In the genomic region with DNA sequence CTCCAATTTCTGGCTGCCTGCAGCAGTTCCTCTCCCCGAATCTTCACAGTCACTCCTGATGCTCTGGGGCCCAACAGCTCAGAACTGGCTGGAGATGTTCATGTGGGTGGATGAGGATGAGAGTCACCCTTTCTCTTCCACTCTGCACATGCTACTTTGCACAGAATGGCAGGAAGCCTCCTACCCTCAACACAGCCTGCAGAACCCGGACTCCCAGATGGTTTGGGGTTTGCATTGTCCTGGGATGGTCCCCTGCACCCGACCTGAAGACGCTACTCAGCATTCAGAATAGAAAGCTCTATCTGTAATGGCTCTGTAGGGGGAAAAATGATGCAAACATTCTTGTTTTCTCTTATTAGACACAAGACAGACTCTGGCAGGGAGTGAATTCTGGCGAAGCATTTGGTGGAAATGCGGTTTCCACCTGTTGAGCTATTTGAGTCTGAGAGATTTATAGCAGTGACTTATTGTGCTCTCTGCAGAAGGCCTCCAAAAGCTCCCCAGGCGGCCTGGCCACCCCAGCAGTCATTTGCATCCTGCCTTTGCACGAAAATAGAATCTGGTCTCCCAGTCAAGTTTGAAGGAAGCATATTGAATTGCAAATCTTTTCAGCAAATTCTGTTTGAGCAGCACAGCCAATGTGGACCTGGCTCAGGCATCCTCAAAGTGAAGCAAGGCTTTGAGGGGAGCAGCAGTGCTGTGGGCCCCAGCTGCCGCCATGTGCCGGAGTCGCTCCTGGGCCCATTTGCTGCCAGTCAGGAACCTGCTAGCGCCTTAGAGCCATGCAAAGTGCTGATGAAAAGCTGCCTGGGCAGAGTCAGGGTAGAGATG, we compare ENCODE assay signal across 1 cellular context.
TF ChIP-seq lines count a peak whose summit lies in the region.

No MANE protein-coding gene starts in this region.

TF ChIP-seq in HepG2, 621 proteins besides CTCF, POLR2A, EP300 and RAD21:
- TF ChIP-seq ZNF841 (CRISPR knock-in tag; IDR thresholded peaks at IDR 0.05; ENCODE audit: borderline replicate concordance) = no peak
- TF ChIP-seq, protein P1, sequence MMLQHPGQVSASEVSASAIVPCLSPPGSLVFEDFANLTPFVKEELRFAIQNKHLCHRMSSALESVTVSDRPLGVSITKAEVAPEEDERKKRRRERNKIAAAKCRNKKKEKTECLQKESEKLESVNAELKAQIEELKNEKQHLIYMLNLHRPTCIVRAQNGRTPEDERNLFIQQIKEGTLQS (CRISPR knock-in tag; IDR thresholded peaks at IDR 0.05) = no peak
- no peak for TF ChIP-seq ARNT2 (CRISPR knock-in tag; IDR thresholded peaks at IDR 0.05; ENCODE audit: low read depth)
- no peak for TF ChIP-seq NFIC (IDR thresholded peaks at IDR 0.05; ENCODE audit: low read length)
- no peak for TF ChIP-seq MED1 (CRISPR knock-in tag; IDR thresholded peaks at IDR 0.05)
- no peak for TF ChIP-seq POLR2G (IDR thresholded peaks at IDR 0.05; ENCODE audit: low read depth, low read length)
- TF ChIP-seq ZFX (CRISPR knock-in tag; IDR thresholded peaks at IDR 0.05; ENCODE audit: low read depth) = no peak
- TF ChIP-seq ZNF367 (CRISPR knock-in tag; IDR thresholded peaks at IDR 0.05; ENCODE audit: borderline replicate concordance) = no peak
- TF ChIP-seq, protein P2, sequence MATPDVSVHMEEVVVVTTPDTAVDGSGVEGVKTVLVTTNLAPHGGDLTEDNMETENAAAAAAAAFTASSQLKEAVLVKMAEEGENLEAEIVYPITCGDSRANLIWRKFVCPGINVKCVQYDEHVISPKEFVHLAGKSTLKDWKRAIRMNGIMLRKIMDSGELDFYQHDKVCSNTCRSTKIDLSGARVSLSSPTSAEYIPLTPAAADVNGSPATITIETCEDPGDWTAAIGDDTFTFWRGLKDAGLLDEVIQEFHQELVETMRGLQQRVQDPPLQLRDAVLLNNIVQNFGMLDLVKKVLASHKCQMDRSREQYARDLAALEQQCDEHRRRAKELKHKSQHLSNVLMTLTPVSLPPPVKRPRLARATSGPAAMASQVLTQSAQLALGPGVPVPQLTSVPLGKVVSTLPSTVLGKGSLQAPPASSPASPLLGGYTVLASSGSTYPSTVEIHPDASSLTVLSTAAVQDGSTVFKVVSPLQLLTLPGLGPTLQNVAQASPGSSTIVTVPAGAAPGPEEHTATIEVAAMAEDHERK (CRISPR knock-in tag; IDR thresholded peaks at IDR 0.05; ENCODE audit: low read depth) = no peak
- TF ChIP-seq ZNF251 (CRISPR knock-in tag; IDR thresholded peaks at IDR 0.05) = no peak
- no peak for TF ChIP-seq SALL2 (CRISPR knock-in tag; IDR thresholded peaks at IDR 0.05)
- TF ChIP-seq ETV6 (CRISPR knock-in tag; conservative IDR thresholded peaks at IDR 0.05) = no peak
- TF ChIP-seq, protein P3, sequence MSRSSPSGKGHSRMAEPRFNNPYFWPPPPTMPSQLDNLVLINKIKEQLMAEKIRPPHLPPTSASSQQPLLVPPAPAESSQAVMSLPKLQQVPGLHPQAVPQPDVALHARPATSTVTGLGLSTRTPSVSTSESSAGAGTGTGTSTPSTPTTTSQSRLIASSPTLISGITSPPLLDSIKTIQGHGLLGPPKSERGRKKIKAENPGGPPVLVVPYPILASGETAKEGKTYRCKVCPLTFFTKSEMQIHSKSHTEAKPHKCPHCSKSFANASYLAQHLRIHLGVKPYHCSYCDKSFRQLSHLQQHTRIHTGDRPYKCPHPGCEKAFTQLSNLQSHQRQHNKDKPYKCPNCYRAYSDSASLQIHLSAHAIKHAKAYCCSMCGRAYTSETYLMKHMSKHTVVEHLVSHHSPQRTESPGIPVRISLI (CRISPR knock-in tag; IDR thresholded peaks at IDR 0.05; ENCODE audit: borderline replicate concordance) = no peak
- no peak for TF ChIP-seq ZSCAN12 (CRISPR knock-in tag; IDR thresholded peaks at IDR 0.05)
- TF ChIP-seq ZFP41 (CRISPR knock-in tag; IDR thresholded peaks at IDR 0.05; ENCODE audit: borderline replicate concordance) = no peak
